Comparison of ENCODE assay signal across 30 cellular contexts in genomic region chr2:186273953-186274352, GRCh38.
DNase-seq lines count a peak whose midpoint lies in the region; ATAC-seq and TF ChIP-seq lines count a peak whose summit lies in the region.
"Had no signal": no experiment of that assay in that cellular context is flagged by ENCODE, and none has a peak within 500 bp of the region (broad histone marks: within the 10 kb centered on the region; RNA-seq: fewer than 3 reads in every experiment).

No MANE protein-coding gene starts in this region.

- CTCF ChIA-PET in SK-N-SH (lab: Yijun Ruan, JAX) = no interaction called here
- CTCF ChIA-PET in Caco-2 (lab: Charles Lee) = no interaction called here

- DNase-seq in SK-N-SH (no peak), Caco-2 (no peak)
- DNase-seq: 8988T; ACHN; AML-193; BE2C; C1 segment of cervical spinal cord; Calu3; CD4-positive, alpha-beta memory T cell; CD4-positive, alpha-beta T cell; CD4-positive, CD25-positive, alpha-beta regulatory T cell; CD8-positive, alpha-beta memory T cell; CD8-positive, alpha-beta T cell; COR-L47; DMS 273 treated with DMSO at 0.1 percent for 48 hours; DMS153; DMS53; DMS79; DMS79 treated with DMSO at 0.1 percent for 48 hours; DND-41; EL had no signal

- intact Hi-C loops in Caco-2 (cut with micrococcal nuclease; ENCODE audit: unreplicated experiment) = no loop called here

- no peak for TF ChIP-seq RAD21 in SK-N-SH (IDR thresholded peaks at IDR 0.05; ENCODE audit: low read length)

- H3K9me3 ChIP-seq in SK-N-SH = no peaks in the 10 kb centered on the region
- H3K9me3 ChIP-seq in Caco-2 = no peaks in the 10 kb centered on the region
- H3K9me3 ChIP-seq: BE2C had no signal

- no peaks in the 10 kb centered on the region for H3K4me1 Mint-ChIP-seq in Caco-2 (ENCODE audit: low read depth, unreplicated experiment)
- H3K4me1 Mint-ChIP-seq: B cell; CD14-positive monocyte; CD4-positive, alpha-beta memory T cell; CD4-positive, CD25-positive, alpha-beta regulatory T cell; CD8-positive, alpha-beta memory T cell had no signal

- H3K4me1 ChIP-seq in SK-N-SH (ENCODE audit: control insufficient read depth in 1 of 2, insufficient read depth in 2 of 2, low read depth in 1 of 2, low read length in 1 of 2) (no peaks in the 10 kb centered on the region), Caco-2 (no peaks in the 10 kb centered on the region; the same call in 1 of the 2 replicates)
- H3K4me1 ChIP-seq: A549; BE2C; BLaER1; BLaER1 treated with 17β-estradiol and CSF1 and Interleukin-3, amounts not matched to agents 10 nM and 100 nM had no signal

- H3F3A ChIP-seq in SK-N-SH (replicated peaks; ENCODE audit: insufficient read depth) = no peaks in the 10 kb centered on the region

- no peak for TF ChIP-seq POLR2A in GM18505 (IDR thresholded peaks at IDR 0.05; ENCODE audit: borderline replicate concordance, extremely low read depth, insufficient read depth, insufficient read length)

- no peak overlapping the region for H2AFZ ChIP-seq in SK-N-SH (ENCODE audit: low read depth)

- H3K9me3 Mint-ChIP-seq in Caco-2 (ENCODE audit: unreplicated experiment) = no peaks in the 10 kb centered on the region

- H3K4me3 ChIP-seq in SK-N-SH (ENCODE audit: low read depth in 2 of 2, low read length in 1 of 2) (no peak overlapping the region), Caco-2 (ENCODE audit: low read depth, low read length) (no peak overlapping the region)
- H3K4me3 ChIP-seq: A549; BLaER1; BLaER1 treated with 17β-estradiol and CSF1 and Interleukin-3, amounts not matched to agents 10 nM and 100 nM had no signal

- no peak overlapping the region for H3K9ac ChIP-seq in SK-N-SH
- H3K9ac ChIP-seq: BLaER1; BLaER1 treated with 17β-estradiol and CSF1 and Interleukin-3, amounts not matched to agents 10 nM and 100 nM had no signal

- H4K20me1 ChIP-seq in SK-N-SH (ENCODE audit: insufficient read depth) = no peaks in the 10 kb centered on the region
- H4K20me1 ChIP-seq: BLaER1; BLaER1 treated with 17β-estradiol and CSF1 and Interleukin-3, amounts not matched to agents 10 nM and 100 nM had no signal

- no peaks in the 10 kb centered on the region for H3K36me3 ChIP-seq in SK-N-SH (replicated peaks in 1 of 2; ENCODE audit: control insufficient read depth in 1 of 2, insufficient read depth in 2 of 2, low read length in 1 of 2)
- H3K36me3 ChIP-seq in Caco-2 (ENCODE audit: control insufficient read depth, insufficient read depth, low read length) = no peaks in the 10 kb centered on the region
- H3K36me3 ChIP-seq: BE2C; BLaER1; BLaER1 treated with 17β-estradiol and CSF1 and Interleukin-3, amounts not matched to agents 10 nM and 100 nM had no signal

- no peaks in the 10 kb centered on the region for H3K79me2 ChIP-seq in SK-N-SH (ENCODE audit: insufficient read depth)

- BruUV-seq in Caco-2 (replicated peaks; lab: Mats Ljungman, UMichigan) = no TSS peak

- H3K27me3 ChIP-seq in SK-N-SH (ENCODE audit: insufficient read depth) = no peaks in the 10 kb centered on the region
- no peaks in the 10 kb centered on the region for H3K27me3 ChIP-seq in Caco-2 (replicated peaks; ENCODE audit: control insufficient read depth, insufficient read depth, low read length)
- H3K27me3 ChIP-seq: BE2C; BLaER1; BLaER1 treated with 17β-estradiol and CSF1 and Interleukin-3, amounts not matched to agents 10 nM and 100 nM had no signal

- no peak for TF ChIP-seq CTCF in SK-N-SH (IDR thresholded peaks at IDR 0.05)
- no peak for TF ChIP-seq CTCF in Caco-2 (IDR thresholded peaks at IDR 0.05; ENCODE audit: insufficient read depth in 1 of 2, low read depth in 1 of 2, low read length in 1 of 2, severe bottlenecking in 1 of 2, unreplicated experiment in 1 of 2)

- ATAC-seq in SK-N-SH treated with all-trans-retinoic acid at 6 μM for 48 hours (no peak), GM18505 (IDR thresholded peaks at IDR 0.05; ENCODE audit: unreplicated experiment) (no peak)
- ATAC-seq: A549; CD8-positive, alpha-beta T cell had no signal

- H3K36me3 Mint-ChIP-seq in Caco-2 (ENCODE audit: insufficient read depth, unreplicated experiment) = no peaks in the 10 kb centered on the region
- H3K36me3 Mint-ChIP-seq: CD14-positive monocyte had no signal

- no peak overlapping the region for H3K27ac ChIP-seq in SK-N-SH (ENCODE audit: low read depth in 2 of 2, low read length in 1 of 2)
- H3K27ac ChIP-seq: 22Rv1; A549; BLaER1; BLaER1 treated with 17β-estradiol and CSF1 and Interleukin-3, amounts not matched to agents 10 nM and 100 nM; C4-2B had no signal

- H3K27me3 Mint-ChIP-seq in Caco-2 (ENCODE audit: insufficient read depth, unreplicated experiment) = no peaks in the 10 kb centered on the region
- H3K27me3 Mint-ChIP-seq: B cell; CD4-positive, alpha-beta memory T cell; CD4-positive, alpha-beta T cell; CD4-positive, CD25-positive, alpha-beta regulatory T cell; CD8-positive, alpha-beta memory T cell had no signal

- H3K9me2 ChIP-seq in SK-N-SH = no peaks in the 10 kb centered on the region

- no peak for TF ChIP-seq EP300 in SK-N-SH (IDR thresholded peaks at IDR 0.05; ENCODE audit: borderline replicate concordance in 1 of 2, low read depth in 1 of 2, low read length in 1 of 2)

- H3K4me3 Mint-ChIP-seq in Caco-2 (ENCODE audit: unreplicated experiment) = no peak overlapping the region
- H3K4me3 Mint-ChIP-seq: B cell; CD14-positive monocyte; CD4-positive, alpha-beta memory T cell; CD4-positive, alpha-beta T cell; CD4-positive, CD25-positive, alpha-beta regulatory T cell; CD8-positive, alpha-beta memory T cell; CD8-positive, alpha-beta T cell had no signal

- no peak overlapping the region for H3K4me2 ChIP-seq in SK-N-SH
- H3K4me2 ChIP-seq: A549; BLaER1; BLaER1 treated with 17β-estradiol and CSF1 and Interleukin-3, amounts not matched to agents 10 nM and 100 nM had no signal

- POLR2A ChIA-PET in SK-N-SH (lab: Yijun Ruan, JAX) (no interaction called here), Caco-2 (lab: Charles Lee) (no interaction called here)

- peak overlapping the region; percentile 53 for H3K27ac Mint-ChIP-seq in Caco-2 (ENCODE audit: unreplicated experiment)
- H3K27ac Mint-ChIP-seq: B cell; CD14-positive monocyte; CD4-positive, alpha-beta memory T cell; CD4-positive, alpha-beta T cell; CD4-positive, CD25-positive, alpha-beta regulatory T cell; CD8-positive, alpha-beta memory T cell; CD8-positive, alpha-beta T cell had no signal

TF ChIP-seq in SK-N-SH treated with all-trans-retinoic acid at 6 μM for 48 hours, 23 proteins besides CTCF, POLR2A, EP300 and RAD21:
- TF ChIP-seq ZNF8 (CRISPR knock-in tag; IDR thresholded peaks at IDR 0.05) (peak; percentile 93), ARNTL (CRISPR knock-in tag; IDR thresholded peaks at IDR 0.05; ENCODE audit: borderline replicate concordance, low read depth) (no peak)

TF ChIP-seq in SK-N-SH, 30 proteins besides CTCF, POLR2A, EP300 and RAD21:
- TF ChIP-seq EZH2phosphoT487 (IDR thresholded peaks at IDR 0.05; ENCODE audit: borderline replicate concordance, low read depth) (no peak), NFIC (IDR thresholded peaks at IDR 0.05; ENCODE audit: borderline replicate concordance) (no peak), TAF1 (IDR thresholded peaks at IDR 0.05; ENCODE audit: borderline replicate concordance, low read depth, low read length) (no peak), RCOR1 (IDR thresholded peaks at IDR 0.05; ENCODE audit: low read length) (no peak), USF2 (IDR thresholded peaks at IDR 0.05; ENCODE audit: borderline replicate concordance, low read depth, low read length) (no peak), MEF2A (IDR thresholded peaks at IDR 0.05; ENCODE audit: borderline replicate concordance, low read depth) (no peak), ELF1 (IDR thresholded peaks at IDR 0.05) (no peak), POLR2AphosphoS5 (IDR thresholded peaks at IDR 0.05; ENCODE audit: low read depth, low read length) (no peak), RXRA (IDR thresholded peaks at IDR 0.05; ENCODE audit: borderline replicate concordance, low read depth) (no peak), GATA2 (CRISPR knock-in tag; IDR thresholded peaks at IDR 0.05) (no peak), TCF12 (IDR thresholded peaks at IDR 0.05) (no peak), TEAD4 (IDR thresholded peaks at IDR 0.05; ENCODE audit: borderline replicate concordance, insufficient read depth) (no peak), YY1 (IDR thresholded peaks at IDR 0.05; ENCODE audit: low read depth) (no peak), FOSL2 (IDR thresholded peaks at IDR 0.05; ENCODE audit: borderline replicate concordance, low read depth) (no peak), SMC3 (IDR thresholded peaks at IDR 0.05; ENCODE audit: low read depth, low read length) (no peak), GABPA (IDR thresholded peaks at IDR 0.05; ENCODE audit: low read depth) (no peak)
